ENCODE assay signal across 29 cellular contexts in genomic region chr17:18009609-18010420, GRCh38. TPM values are rescaled to one million over a fixed set of nuclear protein-coding genes. Genes with fewer than 3 reads are reported as not detected.
DNase-seq lines count a peak whose midpoint lies in the region; ATAC-seq lines count a peak whose summit lies in the region.
"Had no signal": no experiment of that assay in that cellular context is flagged by ENCODE, and none has a peak within 500 bp of the region (broad histone marks: within the 10 kb centered on the region; RNA-seq: fewer than 3 reads in every experiment).

No MANE protein-coding gene starts in this region.

- peak overlapping the region; percentile 31 for H3K4me2 ChIP-seq in GM23248 (ENCODE audit: unreplicated experiment)

- H3K27me3 ChIP-seq in GM23248 (replicated peaks; ENCODE audit: insufficient read depth) = no peaks in the 10 kb centered on the region
- H3K27me3 ChIP-seq: breast epithelium, SJCRH30, suprapubic skin, uterus had no signal

- peak overlapping the region; percentile 76 for H3K27ac ChIP-seq in GM23248
- H3K27ac ChIP-seq: breast epithelium, SJCRH30, suprapubic skin, uterus had no signal

- DNase-seq in GM23248 (no peak), SK-N-DZ (ENCODE audit: low spot score) (peak; percentile 36), Right ventricle myocardium superior (peak; percentile 62), myocyte (ENCODE audit: low read depth) (peak; percentile 88), ureter (ENCODE audit: low spot score) (no peak)
- no peak for DNase-seq in stimulated activated naive CD4-positive, alpha-beta T cell (lab: John Stamatoyannopoulos, UW)
- no peak for DNase-seq in stimulated activated CD4-positive, alpha-beta T cell treated with anti-CD3 and anti-CD28 coated beads, Interleukin-1b, Interleukin-23, amount 100 ng/mL, for 48 hours
- DNase-seq: activated CD4-positive, alpha-beta T cell treated with anti-CD3 and anti-CD28 coated beads, Interleukin-2, amount 50 U/mL, for 48 hours; activated CD4-positive, CD25-positive, alpha-beta regulatory T cell treated with anti-CD3 and anti-CD28 coated beads, Interleukin-2, amount 50 U/mL, for 72 hours; activated naive CD4-positive, alpha-beta T cell treated with anti-CD3 and anti-CD28 coated beads, Interleukin-2, amount 50 U/mL, for 16 hours; Calu3; CD4-positive, CD25-positive, alpha-beta regulatory T cell; DMS79 treated with DMSO at 0.1 percent for 48 hours; GDM1; H7; midbrain; natural killer cell; NCI-H1417 treated with DMSO at 0.1 percent for 48 hours; NCI-H2107; NCI-H748 treated with DMSO at 0.1 percent for 48 hours; occipital lobe; stimulated activated naive CD4-positive, alpha-beta T cell treated with Interleukin-2 at 50 U/mL for 16 hours; T-helper 1 cell; uterus had no signal

- no peak overlapping the region for H2AFZ ChIP-seq in GM23248

- peaks cover 17% of the 10 kb centered on the region for H3F3A ChIP-seq in GM23248 (ENCODE audit: insufficient read depth)

- no peaks in the 10 kb centered on the region for H3K9me2 ChIP-seq in GM23248 (ENCODE audit: insufficient read depth)

- 88 to 89% methylated on average over 8 of the region's 8 CpGs for WGBS in GM23248 (ENCODE audit: low coverage in 1 of 2, low lambda C conversion rate in 2 of 2, missing lambda C conversion rate in 2 of 2), 2 experiments

- H3K9me3 ChIP-seq in GM23248 (ENCODE audit: low read depth) = no peaks in the 10 kb centered on the region
- H3K9me3 ChIP-seq: breast epithelium, SJCRH30, suprapubic skin, uterus had no signal

- H3K4me1 ChIP-seq in GM23248 (ENCODE audit: insufficient read depth) = peaks cover 19% of the 10 kb centered on the region
- H3K4me1 ChIP-seq: breast epithelium, SJCRH30, uterus had no signal

- no peaks in the 10 kb centered on the region for H3K36me3 ChIP-seq in GM23248 (ENCODE audit: low read depth)
- H3K36me3 ChIP-seq: breast epithelium, SJCRH30, uterus had no signal

- H4K20me1 ChIP-seq in GM23248 (ENCODE audit: insufficient read depth) = no peaks in the 10 kb centered on the region

- no peak overlapping the region for H3K4me3 ChIP-seq in GM23248
- H3K4me3 ChIP-seq: breast epithelium, SJCRH30, suprapubic skin, uterus had no signal

- intact Hi-C loops in Right ventricle myocardium superior (cut with DNase I) = no loop called here

- in situ Hi-C loops in GM23248 (cut with MboI) = no loop called here

- H3K79me2 ChIP-seq in GM23248 (ENCODE audit: insufficient read depth) = no peaks in the 10 kb centered on the region

- peak overlapping the region; percentile 30; the same call in 1 of the 2 replicates for H3K9ac ChIP-seq in GM23248

- ATAC-seq in Right ventricle myocardium superior (ENCODE audit: poor library complexity) = peak; percentile 88
- no peak for ATAC-seq in GM19324 (IDR thresholded peaks at IDR 0.05; ENCODE audit: low FRiP score, unreplicated experiment)

RNA-seq across cellular contexts. Expression of gene ATPAF2, which starts 29.2 kb away (rescaled TPM):
- total RNA-seq in GM23248 (2014; rRNA removed; shearing (Covaris generic)) = 17.0 and 37.6 TPM in 2 replicates
- 21.9 and 22.3 TPM in 2 replicates for polyA plus RNA-seq in GM23248 (2016; fragmentation: Nextera tagmentation; extraction: Ambion mirVana)
- polyA plus RNA-seq in SK-N-DZ (2014; cell fraction: cytosol; rRNA removed) = 28.4 and 44.3 TPM in 2 replicates
- polyA plus RNA-seq in SK-N-DZ (2014; cell fraction: nucleus; rRNA removed) = 40.9 and 53.7 TPM in 2 replicates
- total RNA-seq in Right ventricle myocardium superior = 34.1 TPM
- 21.8 and 29.9 TPM in 2 replicates for total RNA-seq in myocyte
- polyA plus RNA-seq in myocyte (2012) = 29.2 TPM
- total RNA-seq in ureter = 26.1 TPM

RNA-seq across cellular contexts. Expression of gene GID4, which starts 29.4 kb away (rescaled TPM):
- 8.0 and 10.2 TPM in 2 replicates for total RNA-seq in GM23248 (2014; rRNA removed; shearing (Covaris generic))
- 7.2 and 7.3 TPM in 2 replicates for polyA plus RNA-seq in GM23248 (2016; fragmentation: Nextera tagmentation; extraction: Ambion mirVana)
- polyA plus RNA-seq in SK-N-DZ (2014; cell fraction: cytosol; rRNA removed) = 8.2 and 8.6 TPM in 2 replicates
- polyA plus RNA-seq in SK-N-DZ (2014; cell fraction: nucleus; rRNA removed) = 5.6 and 8.3 TPM in 2 replicates
- 18.9 TPM for total RNA-seq in Right ventricle myocardium superior
- 13.2 and 13.9 TPM in 2 replicates for total RNA-seq in myocyte
- polyA plus RNA-seq in myocyte (2012) = 9.4 TPM
- 12.4 TPM for total RNA-seq in ureter

RNA-seq across cellular contexts. Expression of gene DRC3, which starts 37.2 kb away (rescaled TPM):
- total RNA-seq in GM23248 (2014; rRNA removed; shearing (Covaris generic)) = 1.0 and 3.6 TPM in 2 replicates
- polyA plus RNA-seq in GM23248 (2016; fragmentation: Nextera tagmentation; extraction: Ambion mirVana) = 2.2 and 3.2 TPM in 2 replicates
- polyA plus RNA-seq in SK-N-DZ (2014; cell fraction: cytosol; rRNA removed) = 0.48 and 0.49 TPM in 2 replicates
- 2.9 and 4.0 TPM in 2 replicates for polyA plus RNA-seq in SK-N-DZ (2014; cell fraction: nucleus; rRNA removed)
- total RNA-seq in Right ventricle myocardium superior (1.4 TPM), myocyte (1.0 and 1.6 TPM in 2 replicates), ureter (2.0 TPM)
- polyA plus RNA-seq in myocyte (2012) = 5.2 TPM
- total RNA-seq: activated T-helper 1 cell treated with anti-CD3 and anti-CD28 coated beads, Interleukin-12 subunit alpha, Interleukin-12 subunit beta, Interleukin-2, Interleukin-4 antibody, amounts not matched to agents 30 ng/mL and 10 ng/mL and 1 ng/mL, durations not matched to agents 14 hours and 24 hours and 36 hours; CD4-positive, CD25-positive, alpha-beta regulatory T cell had no signal
- polyA plus RNA-seq: CD4-positive, CD25-positive, alpha-beta regulatory T cell had no signal

RNA-seq across cellular contexts. Expression of gene TOM1L2, which starts 37.6 kb away (rescaled TPM):
- total RNA-seq in GM23248 (2014; rRNA removed; shearing (Covaris generic)) = 31.0 and 50.2 TPM in 2 replicates
- 25.5 and 27.3 TPM in 2 replicates for polyA plus RNA-seq in GM23248 (2016; fragmentation: Nextera tagmentation; extraction: Ambion mirVana)
- 67.5 and 118 TPM in 2 replicates for polyA plus RNA-seq in SK-N-DZ (2014; cell fraction: cytosol; rRNA removed)
- 26.1 and 66.8 TPM in 2 replicates for polyA plus RNA-seq in SK-N-DZ (2014; cell fraction: nucleus; rRNA removed)
- total RNA-seq in Right ventricle myocardium superior (253 TPM), myocyte (100 and 178 TPM in 2 replicates), ureter (119 TPM)
- polyA plus RNA-seq in myocyte (2012) = 104 TPM

Comparison
In these comparisons a context has a peak if more than half of its experiments do, and no peak if none do; other contexts are left out.
1. DNase-seq: peak in SK-N-DZ (single experiment), Right ventricle myocardium superior (single experiment) and myocyte (single experiment); none in GM23248 (single experiment), stimulated activated naive CD4-positive, alpha-beta T cell (0 of 6), stimulated activated CD4-positive, alpha-beta T cell treated with anti-CD3 and anti-CD28 coated beads, Interleukin-1b, Interleukin-23, amount 100 ng/mL, for 48 hours (single experiment) and ureter (single experiment).